22 cellular contexts compared by ENCODE assay signal in the genomic region with DNA sequence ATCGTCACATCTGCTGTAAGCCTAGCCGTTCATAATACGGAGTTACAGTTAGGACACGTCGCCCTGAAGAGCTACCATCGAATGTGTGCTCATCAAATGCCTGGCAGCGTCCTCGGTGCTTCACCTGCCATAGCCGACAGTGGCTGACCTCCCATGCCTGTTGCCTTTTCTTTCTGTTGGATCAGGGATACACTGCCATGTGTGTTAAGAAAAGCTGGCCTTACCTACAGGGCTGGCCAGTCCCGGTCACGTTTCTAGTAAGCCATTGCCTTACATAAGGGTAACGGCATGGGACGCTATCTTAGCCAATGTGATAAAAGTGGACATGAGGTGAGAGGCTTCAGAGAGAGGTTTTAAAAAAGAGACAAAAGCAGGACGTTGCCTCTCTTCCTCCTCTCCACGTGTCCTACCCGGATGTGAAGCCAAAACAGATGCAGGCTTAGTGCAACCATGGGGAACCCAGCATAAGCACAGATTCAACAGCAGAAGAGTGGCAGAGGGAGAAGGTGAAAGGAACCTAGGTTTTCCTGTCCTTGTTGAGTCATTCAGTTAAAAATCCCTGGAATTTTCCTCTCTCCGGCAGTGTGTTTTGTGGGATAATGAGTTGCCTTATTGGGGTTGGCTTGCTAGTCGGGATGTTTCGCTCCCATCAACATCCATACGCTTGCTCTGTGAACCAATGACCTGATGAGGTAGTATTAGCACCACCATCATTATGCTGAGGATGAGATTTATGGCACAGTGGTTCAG.
"Had no signal": no experiment of that assay in that cellular context is flagged by ENCODE, and none has a peak within 500 bp of the region (broad histone marks: within the 10 kb centered on the region; RNA-seq: fewer than 3 reads in every experiment).

No MANE protein-coding gene starts in this region.

- H3K27me3 ChIP-seq: SJSA1 had no signal

- H3K9me3 ChIP-seq: breast epithelium, SJSA1 had no signal

- ATAC-seq: activated CD4-positive, CD25-positive, alpha-beta regulatory T cell treated with anti-CD3 and anti-CD28 coated beads, Interleukin-2, amount 50 U/mL, for 24 hours; activated CD8-positive, alpha-beta T cell treated with anti-CD3 and anti-CD28 coated beads, Interleukin-2, amount 10 ng/mL, durations not matched to agents 7 days and 5 days; PC-3; SK-N-SH treated with all-trans-retinoic acid at 6 μM for 48 hours had no signal

- H3K4me1 Mint-ChIP-seq: activated naive CD4-positive, alpha-beta T cell treated with anti-CD3 and anti-CD28 coated beads, Interleukin-2, amount 50 U/mL, for 24 hours had no signal

- H3K36me3 Mint-ChIP-seq: activated naive CD4-positive, alpha-beta T cell treated with anti-CD3 and anti-CD28 coated beads, Interleukin-2, amount 50 U/mL, for 24 hours had no signal

- H3K27ac ChIP-seq: breast epithelium, SJSA1 had no signal

- H3K36me3 ChIP-seq: breast epithelium, SJSA1 had no signal

- H3K4me1 ChIP-seq: breast epithelium, SJSA1 had no signal

- H3K9me3 Mint-ChIP-seq: activated naive CD4-positive, alpha-beta T cell treated with anti-CD3 and anti-CD28 coated beads, Interleukin-2, amount 50 U/mL, for 24 hours; T-helper 2 cell treated with Interferon-gamma antibody and Interleukin-4, amounts not matched to agents 5 μg/mL and 100 μg/mL, for 36 hours had no signal

- H3K27ac Mint-ChIP-seq: activated CD8-positive, alpha-beta T cell treated with anti-CD3 and anti-CD28 coated beads, Interleukin-2, amount 10 ng/mL, durations not matched to agents 7 days and 5 days; activated naive CD4-positive, alpha-beta T cell treated with anti-CD3 and anti-CD28 coated beads, Interleukin-2, amount 50 U/mL, for 24 hours; T-helper 2 cell treated with Interferon-gamma antibody and Interleukin-4, amounts not matched to agents 5 μg/mL and 100 μg/mL, for 36 hours had no signal

- DNase-seq: activated CD4-positive, alpha-beta T cell treated with anti-CD3 and anti-CD28 coated beads for 4 hours; activated CD8-positive, alpha-beta memory T cell treated with anti-CD3 and anti-CD28 coated beads, Interleukin-2, amount 50 U/mL, for 48 hours; activated CD8-positive, alpha-beta T cell treated with anti-CD3 and anti-CD28 coated beads, Interleukin-2, amount 10 ng/mL, durations not matched to agents 7 days and 5 days; activated effector memory CD4-positive, alpha-beta T cell treated with Interleukin-2 at 50 U/mL for 16 hours; activated naive CD4-positive, alpha-beta T cell; activated T-cell treated with anti-CD3 and anti-CD28 coated beads, Interleukin-2, amount 50 U/mL, for 1 hour; aorta; central memory CD4-positive, alpha-beta T cell; KG1; NCI-H1048; NCI-H146; NCI-H2029 treated with DMSO at 0.1 percent for 48 hours; NCI-H510A treated with DMSO at 0.1 percent for 48 hours; PC-3; SHP77; SW 1271 had no signal

- H3K4me3 Mint-ChIP-seq: activated CD8-positive, alpha-beta T cell treated with anti-CD3 and anti-CD28 coated beads, Interleukin-2, amount 10 ng/mL, durations not matched to agents 7 days and 5 days; activated naive CD4-positive, alpha-beta T cell treated with anti-CD3 and anti-CD28 coated beads, Interleukin-2, amount 50 U/mL, for 24 hours; T-helper 2 cell treated with Interferon-gamma antibody and Interleukin-4, amounts not matched to agents 5 μg/mL and 100 μg/mL, for 36 hours had no signal

- H3K4me3 ChIP-seq: breast epithelium, SJSA1 had no signal
